In the genomic region with DNA sequence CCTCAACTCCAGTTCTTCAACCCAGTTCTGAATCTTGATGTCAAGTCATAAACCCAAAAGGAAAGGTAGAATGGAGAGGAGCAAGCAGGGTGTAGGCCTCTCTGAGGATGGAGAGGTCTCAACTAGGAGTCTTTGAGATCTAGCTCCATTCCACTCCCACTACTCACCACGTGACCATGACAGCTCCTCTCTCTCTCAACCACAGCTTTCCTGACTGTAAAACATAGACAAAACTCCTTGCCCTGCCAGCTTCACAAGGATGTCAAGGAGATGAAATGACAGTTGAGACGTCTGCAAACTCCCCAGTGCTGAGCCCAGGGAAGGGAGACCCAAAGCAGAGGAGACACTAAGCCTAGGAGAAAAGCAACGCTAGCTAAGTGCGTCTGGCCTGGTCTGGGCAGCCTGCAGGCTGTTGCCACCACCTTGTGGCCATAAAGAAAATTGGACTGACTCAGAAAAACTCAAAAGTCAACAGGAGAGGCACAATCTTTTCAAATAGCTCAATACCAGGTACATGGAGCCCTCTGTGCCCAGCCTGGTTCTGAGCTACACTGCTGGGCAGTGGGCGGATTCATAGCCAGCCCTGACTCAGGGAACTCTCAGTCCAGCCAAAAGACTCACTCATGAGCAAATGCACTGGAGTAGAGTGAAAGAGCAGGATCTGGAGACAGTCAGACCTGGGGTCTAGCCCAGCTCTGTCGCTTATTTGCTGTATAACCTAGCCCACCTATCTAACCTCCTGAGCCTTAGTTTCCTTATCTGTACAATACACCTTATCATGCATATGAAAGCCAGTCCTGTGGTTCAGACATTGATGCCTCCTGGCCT, we compare ENCODE assay signal across 7 cellular contexts. TPM values are rescaled to one million over a fixed set of nuclear protein-coding genes. Genes with fewer than 3 reads are reported as not detected.
DNase-seq lines count a peak whose midpoint lies in the region; TF ChIP-seq lines count a peak whose summit lies in the region.

No MANE protein-coding gene starts in this region.

- BruUV-seq in MCF 10A (replicated peaks; lab: Mats Ljungman, UMichigan), result no TSS peak

- POLR2A ChIA-PET in MCF 10A (lab: Yijun Ruan, JAX), result interaction anchor here (0.6 to 4.9 kb wide), 7 partner anchors 16 to 502 kb away, joined by 3 to 17 read pairs (median 4); partner anchors contain the start of gene RNF121

- H3K9me3 Mint-ChIP-seq in MCF 10A (ENCODE audit: unreplicated experiment), result no peaks in the 10 kb centered on the region

- peaks cover 23% of the 10 kb centered on the region for H3K36me3 Mint-ChIP-seq in MCF 10A (ENCODE audit: insufficient read depth, unreplicated experiment)

- no peak overlapping the region for H3K4me3 Mint-ChIP-seq in MCF 10A (ENCODE audit: unreplicated experiment)

- CTCF ChIA-PET in MCF 10A (lab: Yijun Ruan, JAX), result interaction anchor here (0.5 to 3.9 kb wide), 68 partner anchors 8 to 1911 kb away, joined by 3 to 57 read pairs (median 4); partner anchors contain the start of genes IL18BP and TOMT

- DNase-seq in ELF-1 (ENCODE audit: low read depth, low spot score) (peak; percentile 78), LHCN-M2 (ENCODE audit: low read depth) (peak; percentile 43), SKM-1 treated with dmso at 0.1 percent for 144 hours (lab: John Stamatoyannopoulos, UW; ENCODE audit: unreplicated experiment) (peak; percentile 26), MCF 10A (ENCODE audit: unreplicated experiment) (peak; percentile 51), islet precursor cell (peak; percentile 82), NK-92 (lab: John Stamatoyannopoulos, UW; ENCODE audit: unreplicated experiment) (no peak)
- DNase-seq in stimulated activated CD4-positive, alpha-beta T cell treated with anti-CD3 and anti-CD28 coated beads, Interleukin-4, amount 100 ng/mL, for 24 hours, result peak; percentile 34

- H3K4me1 Mint-ChIP-seq in MCF 10A (ENCODE audit: insufficient read depth, unreplicated experiment), result peaks cover 28% of the 10 kb centered on the region

- no peak overlapping the region for H3K27ac Mint-ChIP-seq in MCF 10A (ENCODE audit: low read depth, unreplicated experiment)

- TF ChIP-seq CTCF in MCF 10A (IDR thresholded peaks at IDR 0.05; ENCODE audit: unreplicated experiment), result peak; percentile 81

- H3K27me3 Mint-ChIP-seq in MCF 10A (ENCODE audit: insufficient read depth, unreplicated experiment), result no peaks in the 10 kb centered on the region

- intact Hi-C loops in MCF 10A (cut with micrococcal nuclease), result loop anchor here (1.0 to 5.0 kb wide), 5 partner anchors 77 to 454 kb away; no protein-coding TSS in a partner anchor

RNA-seq across cellular contexts. Expression of gene CLPB, which starts 3.4 kb away (rescaled TPM):
- total RNA-seq in LHCN-M2 (2014; rRNA removed) (37.5 and 38.7 TPM in 2 replicates), MCF 10A (2022) (42.2 and 44.4 TPM in 2 replicates)
- 17.0 TPM for polyA plus RNA-seq in LHCN-M2 (2012)
